In the genomic region with DNA sequence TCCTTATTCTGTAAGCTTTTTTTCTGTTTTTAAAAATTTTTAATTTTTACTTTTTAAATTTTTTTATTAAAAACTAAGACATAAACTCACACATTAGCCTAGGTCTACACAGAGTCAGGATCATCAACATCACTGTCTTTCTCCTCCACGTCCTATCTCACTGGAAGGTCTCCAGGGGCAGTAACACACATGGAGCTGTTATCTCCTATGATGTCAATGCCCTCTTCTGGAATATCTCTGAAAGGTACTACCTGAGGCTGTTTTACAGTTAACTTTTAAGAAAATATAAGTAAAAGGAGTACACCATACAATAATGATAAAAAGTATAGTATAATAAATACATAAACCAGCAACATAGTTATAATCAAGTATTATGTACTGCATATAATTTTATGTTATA, we compare ENCODE assay signal across 17 cellular contexts.
"Had no signal": no experiment of that assay in that cellular context is flagged by ENCODE, and none has a peak within 500 bp of the region (broad histone marks: within the 10 kb centered on the region; RNA-seq: fewer than 3 reads in every experiment).

No MANE protein-coding gene starts in this region.

- ATAC-seq: esophagus mucosa; left cardiac atrium; naive thymus-derived CD4-positive, alpha-beta T cell; stimulated activated naive CD8-positive, alpha-beta T cell treated with anti-CD3 and anti-CD28 coated beads, Interleukin-15, amount 100 ng/mL, for 72 hours had no signal

- H3K36me3 ChIP-seq: breast epithelium, neutrophil had no signal

- DNase-seq: activated CD4-positive, alpha-beta T cell treated with anti-CD3 and anti-CD28 coated beads for 1 hour; activated CD4-positive, alpha-beta T cell treated with anti-CD3 and anti-CD28 coated beads, Interleukin-2, amount 50 U/mL, for 48 hours; activated CD8-positive, alpha-beta memory T cell treated with anti-CD3 and anti-CD28 coated beads, Interleukin-2, amount 10 ng/mL, durations not matched to agents 7 days and 5 days; activated gamma-delta T cell; activated naive CD8-positive, alpha-beta T cell treated with anti-CD3 and anti-CD28 coated beads for 36 hours; activated T-cell treated with anti-CD3 and anti-CD28 coated beads, Interleukin-2, amount 50 U/mL, for 24 hours; aorta; glutamatergic neuron; left cardiac atrium; naive thymus-derived CD4-positive, alpha-beta T cell; stimulated activated CD4-positive, alpha-beta T cell treated with anti-CD3 and anti-CD28 coated beads, Interleukin-4, amount 100 ng/mL, for 4 hours; stimulated activated naive CD8-positive, alpha-beta T cell treated with anti-CD3 and anti-CD28 coated beads, Interleukin-15, amount 100 ng/mL, for 72 hours; testis had no signal

- H3K27ac ChIP-seq: breast epithelium, neutrophil, testis had no signal

- H3K27me3 ChIP-seq: breast epithelium, neutrophil, testis had no signal

- H3K4me1 ChIP-seq: breast epithelium, testis had no signal

- H3K9me3 ChIP-seq: breast epithelium, neutrophil, testis had no signal

- H3K4me3 ChIP-seq: breast epithelium, lung, testis had no signal
